ENCODE assay signal across 18 cellular contexts in the genomic region with DNA sequence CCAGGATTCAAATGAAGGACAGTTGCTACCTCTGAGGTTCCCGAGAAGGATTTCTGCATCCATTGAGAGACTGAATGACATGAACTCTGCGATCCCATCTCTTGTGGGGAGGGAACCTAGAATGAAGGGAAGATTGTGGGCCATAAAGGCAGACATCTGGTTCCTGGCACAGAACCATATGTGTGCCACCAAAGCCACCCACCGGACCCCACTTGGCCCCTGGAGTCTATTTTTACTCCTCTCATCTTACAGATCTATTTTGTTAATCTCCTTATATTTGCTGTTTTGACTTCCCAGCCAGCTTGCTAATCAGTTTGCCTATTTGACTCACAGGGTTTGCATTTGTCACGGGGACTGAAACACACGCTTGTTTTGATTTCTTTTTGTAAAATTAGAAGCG. TPM values are rescaled to one million over a fixed set of nuclear protein-coding genes. Genes with fewer than 3 reads are reported as not detected.
A peak's percentile ranks its signal among the peaks of the same experiment; 100 is the strongest.
DNase-seq lines count a peak whose midpoint lies in the region; ATAC-seq and TF ChIP-seq lines count a peak whose summit lies in the region.
"Had no signal": no experiment of that assay in that cellular context is flagged by ENCODE, and none has a peak within 500 bp of the region (broad histone marks: within the 10 kb centered on the region; RNA-seq: fewer than 3 reads in every experiment).

No MANE protein-coding gene starts in this region.

- DNase-seq in Daoy (ENCODE audit: low read depth): peak; percentile 30
- peak; percentile 76 for DNase-seq in NCI-H82 (lab: John Stamatoyannopoulos, UW)
- DNase-seq in amniotic stem cell (lab: John Stamatoyannopoulos, UW): peak; percentile 9
- DNase-seq in osteocyte (ENCODE audit: extremely low spot score, unreplicated experiment): peak; percentile 27
- DNase-seq in H4 (ENCODE audit: low spot score): no peak
- no peak for DNase-seq in SK-N-DZ (ENCODE audit: low spot score)
- no peak for DNase-seq in Peyer's patch
- DNase-seq: BE2C; CD8-positive, alpha-beta T cell; DMS79 treated with DMSO at 0.1 percent for 48 hours; GM23248; NCI-H1436; NCI-H2029; NCI-H510A treated with DMSO at 0.1 percent for 48 hours had no signal

- peaks cover 4% of the 10 kb centered on the region for H3K27me3 Mint-ChIP-seq in osteocyte (ENCODE audit: unreplicated experiment)
- peaks cover 48% of the 10 kb centered on the region for H3K27me3 Mint-ChIP-seq in stimulated activated memory B cell treated with anti-CD40 and anti-IgM and Interleukin-4, amounts not matched to agents 10 μg/mL and 1 μg/mL and 100 μg/mL, for 72 hours

- peaks cover 16% of the 10 kb centered on the region for H3K4me1 Mint-ChIP-seq in osteocyte (ENCODE audit: unreplicated experiment)
- no peaks in the 10 kb centered on the region for H3K4me1 Mint-ChIP-seq in stimulated activated memory B cell treated with anti-CD40 and anti-IgM and Interleukin-4, amounts not matched to agents 10 μg/mL and 1 μg/mL and 100 μg/mL, for 72 hours

- TF ChIP-seq CTCF in osteocyte (IDR thresholded peaks at IDR 0.05) (no peak), Peyer's patch (IDR thresholded peaks at IDR 0.05) (no peak)

- H3K27ac ChIP-seq in Peyer's patch: no peak overlapping the region
- H3K27ac ChIP-seq: GM23248, SK-N-MC had no signal

- H3K4me3 ChIP-seq in Peyer's patch: no peak overlapping the region
- H3K4me3 ChIP-seq: GM23248, K562, SK-N-MC had no signal

- no peak overlapping the region for H3K4me3 Mint-ChIP-seq in osteocyte (ENCODE audit: unreplicated experiment)
- H3K4me3 Mint-ChIP-seq in stimulated activated memory B cell treated with anti-CD40 and anti-IgM and Interleukin-4, amounts not matched to agents 10 μg/mL and 1 μg/mL and 100 μg/mL, for 72 hours: no peak overlapping the region
- H3K4me3 Mint-ChIP-seq: CD8-positive, alpha-beta T cell had no signal

- H3K36me3 ChIP-seq in Peyer's patch: no peaks in the 10 kb centered on the region
- H3K36me3 ChIP-seq: BE2C had no signal

- H3K27me3 ChIP-seq in Peyer's patch: no peaks in the 10 kb centered on the region
- H3K27me3 ChIP-seq: BE2C had no signal

- no peaks in the 10 kb centered on the region for H3K9me3 Mint-ChIP-seq in osteocyte (ENCODE audit: unreplicated experiment)
- H3K9me3 Mint-ChIP-seq in stimulated activated memory B cell treated with anti-CD40 and anti-IgM and Interleukin-4, amounts not matched to agents 10 μg/mL and 1 μg/mL and 100 μg/mL, for 72 hours: no peaks in the 10 kb centered on the region
- H3K9me3 Mint-ChIP-seq: CD8-positive, alpha-beta T cell had no signal

- H3K9me3 ChIP-seq in Peyer's patch: no peaks in the 10 kb centered on the region
- H3K9me3 ChIP-seq: BE2C had no signal

- ATAC-seq in stimulated activated memory B cell treated with anti-CD40 and anti-IgM and Interleukin-4, amounts not matched to agents 10 μg/mL and 1 μg/mL and 100 μg/mL, for 72 hours: no peak
- ATAC-seq: CD8-positive, alpha-beta T cell; K562 had no signal

- H3K4me1 ChIP-seq in Peyer's patch: peaks cover 0 to 8% (median 0%) of the 10 kb centered on the region in 4 donors
- H3K4me1 ChIP-seq: BE2C had no signal

- no peak overlapping the region for H3K27ac Mint-ChIP-seq in osteocyte (ENCODE audit: unreplicated experiment)
- H3K27ac Mint-ChIP-seq in stimulated activated memory B cell treated with anti-CD40 and anti-IgM and Interleukin-4, amounts not matched to agents 10 μg/mL and 1 μg/mL and 100 μg/mL, for 72 hours: no peak overlapping the region
- H3K27ac Mint-ChIP-seq: CD8-positive, alpha-beta T cell had no signal

- no peak for TF ChIP-seq POLR2A in Peyer's patch (IDR thresholded peaks at IDR 0.05)

- H3K36me3 Mint-ChIP-seq in osteocyte (ENCODE audit: unreplicated experiment): peaks cover 6% of the 10 kb centered on the region
- H3K36me3 Mint-ChIP-seq in stimulated activated memory B cell treated with anti-CD40 and anti-IgM and Interleukin-4, amounts not matched to agents 10 μg/mL and 1 μg/mL and 100 μg/mL, for 72 hours: no peaks in the 10 kb centered on the region
- H3K36me3 Mint-ChIP-seq: CD8-positive, alpha-beta T cell had no signal

RNA-seq across cellular contexts. Expression of gene SOD3, which starts 7.3 kb away (rescaled TPM):
- 0.18 and 0.63 TPM in 2 replicates for total RNA-seq in Daoy (2014; rRNA removed; shearing (Covaris generic))
- 3.4 and 4.5 TPM in 2 replicates for total RNA-seq in osteocyte
- 1.6 TPM in 1 of 2 replicates, not detected in the other for total RNA-seq in H4 (2014; rRNA removed; shearing (Covaris generic))
- polyA plus RNA-seq in SK-N-DZ (2014; cell fraction: cytosol; rRNA removed): 0.99 TPM in 1 of 2 replicates, not detected in the other
- polyA plus RNA-seq in SK-N-DZ (2014; cell fraction: nucleus; rRNA removed): not detected in 2 replicates
- 10 to 100 TPM in 3 of 4 donors, 1 to 10 TPM in 1; 3.7 to 24.3 (median 18.7) TPM for total RNA-seq in Peyer's patch
- total RNA-seq: CD8-positive, alpha-beta T cell; T-helper 1 cell treated with Interleukin-12 subunit alpha and Interleukin-12 subunit beta and Interleukin-4 antibody, amounts not matched to agents 30 ng/mL and 1 ng/mL, for 36 hours had no signal

Comparison
In these comparisons a context has a peak if more than half of its experiments do, and no peak if none do; other contexts are left out.
1. DNase-seq: peak in Daoy (single experiment), NCI-H82 (single experiment), amniotic stem cell (single experiment) and osteocyte (single experiment); none in H4 (single experiment), SK-N-DZ (single experiment) and Peyer's patch (0 of 3).